Comparison of ENCODE assay signal across 1 cellular context in the genomic region with DNA sequence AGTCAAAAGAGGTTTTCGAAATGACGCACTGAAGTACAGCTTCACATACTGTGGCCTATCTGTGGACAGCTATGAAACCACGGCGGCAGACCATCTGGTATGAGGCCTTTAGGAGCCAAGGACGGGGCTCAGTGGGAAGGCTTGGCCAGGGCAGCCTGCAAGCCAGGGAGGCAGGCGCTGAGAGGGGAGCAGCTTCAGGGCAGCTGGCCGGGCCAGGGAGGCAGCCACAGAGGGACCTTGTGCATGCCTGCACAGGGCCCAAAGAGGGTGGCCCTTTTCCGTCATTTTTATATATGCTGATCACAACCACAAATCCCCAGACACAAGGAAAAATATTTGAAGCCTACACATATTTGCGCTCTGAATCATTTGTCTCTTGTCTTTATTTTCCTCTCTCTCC.
TF ChIP-seq lines count a peak whose summit lies in the region.

No MANE protein-coding gene starts in this region.

TF ChIP-seq in H1, 55 proteins besides CTCF, POLR2A, EP300 and RAD21 (continued from another document):
- TF ChIP-seq EGR1 (IDR thresholded peaks at IDR 0.05; ENCODE audit: borderline replicate concordance, low read depth, low read length) (no peak), BACH1 (IDR thresholded peaks at IDR 0.05; ENCODE audit: low read length) (no peak), BCL11A (IDR thresholded peaks at IDR 0.05; ENCODE audit: low read depth in 2 of 2, low read length in 2 of 2) (no peak), ZNF274 (IDR thresholded peaks at IDR 0.05; ENCODE audit: borderline replicate concordance, extremely low read depth, low read length) (no peak), KDM4A (IDR thresholded peaks at IDR 0.05; ENCODE audit: low read depth, low read length, severe bottlenecking) (no peak), ASH2L (IDR thresholded peaks at IDR 0.05; ENCODE audit: low read length) (no peak)
- TF ChIP-seq, protein P1, sequence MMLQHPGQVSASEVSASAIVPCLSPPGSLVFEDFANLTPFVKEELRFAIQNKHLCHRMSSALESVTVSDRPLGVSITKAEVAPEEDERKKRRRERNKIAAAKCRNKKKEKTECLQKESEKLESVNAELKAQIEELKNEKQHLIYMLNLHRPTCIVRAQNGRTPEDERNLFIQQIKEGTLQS (IDR thresholded peaks at IDR 0.05; ENCODE audit: insufficient read depth, low read depth, low read length) = no peak
